16 cellular contexts compared by ENCODE assay signal in genomic region chr10:114261116-114261515, GRCh38. TPM values are rescaled to one million over a fixed set of nuclear protein-coding genes. Genes with fewer than 3 reads are reported as not detected.
A peak's percentile ranks its signal among the peaks of the same experiment; 100 is the strongest.
DNase-seq lines count a peak whose midpoint lies in the region; ATAC-seq, FAIRE-seq and TF ChIP-seq lines count a peak whose summit lies in the region.
"Had no signal": no experiment of that assay in that cellular context is flagged by ENCODE, and none has a peak within 500 bp of the region (broad histone marks: within the 10 kb centered on the region; RNA-seq: fewer than 3 reads in every experiment).

No MANE protein-coding gene starts in this region.

- H3K79me2 ChIP-seq in SK-N-SH (ENCODE audit: insufficient read depth) (no peaks in the 10 kb centered on the region), MM.1S (ENCODE audit: low read length) (no peaks in the 10 kb centered on the region)

- no peaks in the 10 kb centered on the region for H3K36me3 ChIP-seq in SK-N-SH (replicated peaks in 1 of 2; ENCODE audit: control insufficient read depth in 1 of 2, insufficient read depth in 2 of 2, low read length in 1 of 2)
- H3K36me3 ChIP-seq in MM.1S (replicated peaks; ENCODE audit: insufficient read depth, low read length): no peaks in the 10 kb centered on the region
- H3K36me3 ChIP-seq: adrenal gland, thyroid gland, WERI-Rb-1 had no signal

- ATAC-seq in SK-N-SH treated with all-trans-retinoic acid at 6 μM for 48 hours (no peak; the same call in 2 of the 3 replicates), GM21529 (IDR thresholded peaks at IDR 0.05; ENCODE audit: unreplicated experiment) (no peak), GM19324 (IDR thresholded peaks at IDR 0.05; ENCODE audit: low FRiP score, unreplicated experiment) (no peak)

- no peak overlapping the region for H3K4me2 ChIP-seq in SK-N-SH
- H3K4me2 ChIP-seq in MM.1S (ENCODE audit: low read depth, low read length): no peak overlapping the region

- DNase-seq in SK-N-SH: no peak
- peak; percentile 13 for DNase-seq in MM.1S
- DNase-seq in fibroblast of peridontal ligament (ENCODE audit: extremely low read depth): peak; percentile 38
- peak; percentile 46 for DNase-seq in urothelium cell line (ENCODE audit: low spot score)
- no peak for DNase-seq in ecto neural progenitor cell (ENCODE audit: low spot score)
- DNase-seq: 8988T; activated CD8-positive, alpha-beta memory T cell treated with anti-CD3 and anti-CD28 coated beads, Interleukin-2, amount 50 U/mL, for 48 hours; adrenal gland; DMS153; NCI-H2029 treated with DMSO at 0.1 percent for 48 hours; NK-92 treated with Interleukin-12 subunit alpha and Interleukin-12 subunit beta, amount 100 ng/mL, for 24 hours; thyroid gland; WERI-Rb-1 had no signal

- H3K9ac ChIP-seq in SK-N-SH (no peak overlapping the region), MM.1S (ENCODE audit: low read length) (no peak overlapping the region)

- CTCF ChIA-PET in SK-N-SH (lab: Yijun Ruan, JAX): no interaction called here

- H3K27ac ChIP-seq in SK-N-SH (ENCODE audit: low read depth in 2 of 2, low read length in 1 of 2): peak overlapping the region in 1 of 2 experiments; percentile 25; a peak in 1 of 4 replicates
- H3K27ac ChIP-seq in MM.1S (ENCODE audit: low read length): no peak overlapping the region
- H3K27ac ChIP-seq: adrenal gland, WERI-Rb-1 had no signal

- no peak for FAIRE-seq in urothelium cell line (lab: Jason Lieb, UNC)

- TF ChIP-seq CTCF in SK-N-SH (IDR thresholded peaks at IDR 0.05) (no peak), MM.1S (IDR thresholded peaks at IDR 0.05; ENCODE audit: low read length) (no peak)

- H3K9me2 ChIP-seq in SK-N-SH (no peaks in the 10 kb centered on the region), MM.1S (replicated peaks; ENCODE audit: insufficient read depth, low read length) (no peaks in the 10 kb centered on the region)

- no peak for TF ChIP-seq RAD21 in SK-N-SH (IDR thresholded peaks at IDR 0.05; ENCODE audit: low read length)

- no peaks in the 10 kb centered on the region for H3K9me3 ChIP-seq in SK-N-SH
- no peaks in the 10 kb centered on the region for H3K9me3 ChIP-seq in MM.1S (replicated peaks; ENCODE audit: insufficient read depth, low read length)
- H3K9me3 ChIP-seq: adrenal gland, thyroid gland had no signal

- no peak overlapping the region for H3K4me3 ChIP-seq in SK-N-SH (ENCODE audit: low read depth in 2 of 2, low read length in 1 of 2)
- H3K4me3 ChIP-seq in MM.1S (ENCODE audit: low read length): no peak overlapping the region
- H3K4me3 ChIP-seq: adrenal gland, thyroid gland had no signal

- H3K4me1 ChIP-seq in SK-N-SH (ENCODE audit: control insufficient read depth in 1 of 2, insufficient read depth in 2 of 2, low read depth in 1 of 2, low read length in 1 of 2): no peaks in the 10 kb centered on the region
- 0 out of 2 replicates have a peak, but pooled peaks cover 4% of the 10 kb centered on the region for H3K4me1 ChIP-seq in MM.1S (ENCODE audit: low read length)

- H4K20me1 ChIP-seq in SK-N-SH (ENCODE audit: insufficient read depth) (no peaks in the 10 kb centered on the region), MM.1S (ENCODE audit: insufficient read depth, low read length) (no peaks in the 10 kb centered on the region)

- H3K27me3 ChIP-seq in SK-N-SH (ENCODE audit: insufficient read depth) (no peaks in the 10 kb centered on the region), MM.1S (replicated peaks; ENCODE audit: insufficient read depth, low read length) (no peaks in the 10 kb centered on the region)
- H3K27me3 ChIP-seq: adrenal gland, thyroid gland had no signal

- TF ChIP-seq EP300 in SK-N-SH (IDR thresholded peaks at IDR 0.05; ENCODE audit: borderline replicate concordance in 1 of 2, low read depth in 1 of 2, low read length in 1 of 2): no peak

- H2AFZ ChIP-seq in SK-N-SH (ENCODE audit: low read depth) (no peak overlapping the region), MM.1S (ENCODE audit: low read length) (no peak overlapping the region)

- POLR2A ChIA-PET in SK-N-SH (lab: Yijun Ruan, JAX): no interaction called here

- WGBS in SK-N-SH (ENCODE audit: low lambda C conversion rate): 31% methylated on average over 2 of the region's 2 CpGs

- peaks cover 4% of the 10 kb centered on the region for H3F3A ChIP-seq in SK-N-SH (replicated peaks; ENCODE audit: insufficient read depth)
- no peaks in the 10 kb centered on the region for H3F3A ChIP-seq in MM.1S (ENCODE audit: insufficient read depth, low read length)

TF ChIP-seq in SK-N-SH, 30 proteins besides CTCF, POLR2A, EP300 and RAD21:
- TF ChIP-seq EZH2phosphoT487 (IDR thresholded peaks at IDR 0.05; ENCODE audit: borderline replicate concordance, low read depth): no peak
- TF ChIP-seq FOXJ3 (CRISPR knock-in tag; IDR thresholded peaks at IDR 0.05): no peak
- TF ChIP-seq ELF1 (IDR thresholded peaks at IDR 0.05): no peak
- no peak for TF ChIP-seq MEF2A (IDR thresholded peaks at IDR 0.05; ENCODE audit: borderline replicate concordance, low read depth)
- TF ChIP-seq TCF12 (IDR thresholded peaks at IDR 0.05): peak; percentile 56; the same call in 1 of the 2 replicates
- no peak for TF ChIP-seq POLR2AphosphoS5 (IDR thresholded peaks at IDR 0.05; ENCODE audit: low read depth, low read length)
- no peak for TF ChIP-seq RXRA (IDR thresholded peaks at IDR 0.05; ENCODE audit: borderline replicate concordance, low read depth)

TF ChIP-seq in SK-N-SH treated with all-trans-retinoic acid at 6 μM for 48 hours, 23 proteins besides CTCF, POLR2A, EP300 and RAD21:
- TF ChIP-seq ZFP30 (CRISPR knock-in tag; IDR thresholded peaks at IDR 0.05): no peak
- TF ChIP-seq PATZ1 (CRISPR knock-in tag; IDR thresholded peaks at IDR 0.05; ENCODE audit: borderline replicate concordance): no peak
- no peak for TF ChIP-seq TCF4 (CRISPR knock-in tag; IDR thresholded peaks at IDR 0.05; ENCODE audit: borderline replicate concordance)
- no peak for TF ChIP-seq RARB (CRISPR knock-in tag; IDR thresholded peaks at IDR 0.05)
- TF ChIP-seq SNAI2 (CRISPR knock-in tag; IDR thresholded peaks at IDR 0.05): no peak
- no peak for TF ChIP-seq PPARA (CRISPR knock-in tag; IDR thresholded peaks at IDR 0.05; ENCODE audit: borderline replicate concordance)
- TF ChIP-seq TOX (CRISPR knock-in tag; IDR thresholded peaks at IDR 0.05; ENCODE audit: borderline replicate concordance): no peak
- TF ChIP-seq ZFP3 (CRISPR knock-in tag; IDR thresholded peaks at IDR 0.05): no peak
- no peak for TF ChIP-seq ESRRG (CRISPR knock-in tag; IDR thresholded peaks at IDR 0.05)
- no peak for TF ChIP-seq ZNF8 (CRISPR knock-in tag; IDR thresholded peaks at IDR 0.05)
- no peak for TF ChIP-seq ARNTL (CRISPR knock-in tag; IDR thresholded peaks at IDR 0.05; ENCODE audit: borderline replicate concordance, low read depth)
- TF ChIP-seq ZNF70 (CRISPR knock-in tag; IDR thresholded peaks at IDR 0.05): no peak
- TF ChIP-seq POU6F1 (CRISPR knock-in tag; IDR thresholded peaks at IDR 0.05; ENCODE audit: borderline replicate concordance, low read depth): no peak
- no peak for TF ChIP-seq GLIS3 (CRISPR knock-in tag; IDR thresholded peaks at IDR 0.05)
- no peak for TF ChIP-seq BACH2 (CRISPR knock-in tag; IDR thresholded peaks at IDR 0.05; ENCODE audit: borderline replicate concordance)
- no peak for TF ChIP-seq ISL1 (CRISPR knock-in tag; IDR thresholded peaks at IDR 0.05)
- TF ChIP-seq ZNF565 (CRISPR knock-in tag; conservative IDR thresholded peaks at IDR 0.05; ENCODE audit: low read depth): no peak
- TF ChIP-seq CREB5 (CRISPR knock-in tag; IDR thresholded peaks at IDR 0.05; ENCODE audit: low read depth): no peak
TF ChIP-seq in SK-N-SH treated with all-trans-retinoic acid at 6 μM for 48 hours: peak in this region for 0.

RNA-seq across cellular contexts. Expression of gene VWA2, which starts 22.1 kb away (rescaled TPM):
- polyA plus RNA-seq in SK-N-SH (2012; rRNA removed): not detected in 2 replicates
- polyA plus RNA-seq in SK-N-SH (2012; cell fraction: cytosol; rRNA removed): not detected in 2 replicates
- polyA plus RNA-seq in SK-N-SH (2012; cell fraction: nucleus; rRNA removed): not detected in 2 replicates
- polyA plus RNA-seq: adrenal gland had no signal

Comparison
In these comparisons a context has a peak if more than half of its experiments do, and no peak if none do; other contexts are left out.
1. DNase-seq: peak in MM.1S (single experiment), fibroblast of peridontal ligament (single experiment) and urothelium cell line (single experiment); none in SK-N-SH (single experiment) and ecto neural progenitor cell (single experiment).